Comparison of ENCODE assay signal across 19 cellular contexts in the genomic region with DNA sequence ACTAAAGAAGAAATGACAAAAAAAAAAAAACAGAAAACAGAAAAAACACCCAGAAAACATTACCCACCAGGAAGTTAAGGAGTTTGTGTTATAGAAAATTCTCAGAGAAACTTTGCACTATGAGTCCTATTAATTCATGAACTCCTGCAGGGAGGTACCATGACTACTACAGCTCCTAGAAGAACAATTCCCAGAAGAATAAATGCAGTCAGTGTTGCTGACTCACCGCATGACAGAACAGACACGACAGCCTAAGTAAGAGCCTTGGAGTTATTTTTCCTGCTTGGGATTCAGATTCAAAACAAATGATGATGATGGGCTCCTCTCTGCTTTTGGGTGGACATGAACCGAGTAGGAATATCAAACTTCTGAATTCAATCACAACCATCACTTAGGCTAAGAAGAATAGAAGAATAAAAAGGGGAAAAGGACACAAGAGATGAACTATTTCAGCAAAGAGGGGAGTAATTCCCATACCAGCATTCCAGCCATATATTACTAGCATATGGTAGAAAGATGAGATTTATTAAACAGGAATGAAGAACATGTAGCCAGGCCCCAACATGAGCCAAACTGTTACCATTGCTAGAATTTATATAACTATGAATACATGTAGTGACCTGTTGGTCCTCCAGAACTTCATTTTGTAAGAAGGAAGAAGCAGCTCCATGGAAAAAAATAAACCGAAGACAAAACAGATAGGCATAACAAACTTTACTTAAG.
A peak's percentile ranks its signal among the peaks of the same experiment; 100 is the strongest.
DNase-seq lines count a peak whose midpoint lies in the region; ATAC-seq, FAIRE-seq and TF ChIP-seq lines count a peak whose summit lies in the region.
"Had no signal": no experiment of that assay in that cellular context is flagged by ENCODE, and none has a peak within 500 bp of the region (broad histone marks: within the 10 kb centered on the region; RNA-seq: fewer than 3 reads in every experiment).

No MANE protein-coding gene starts in this region.

- H3K4me1 ChIP-seq in foreskin keratinocyte = peaks cover 6% of the 10 kb centered on the region
- H3K4me1 ChIP-seq: HAP-1 had no signal

- H3K4me3 ChIP-seq in astrocyte of the spinal cord (ENCODE audit: low read depth, low read length) = no peak overlapping the region
- H3K4me3 ChIP-seq: ascending aorta, HAP-1 had no signal

- no peaks in the 10 kb centered on the region for H3K27me3 ChIP-seq in foreskin keratinocyte
- H3K27me3 ChIP-seq: ascending aorta had no signal

- DNase-seq in DMS 273 (lab: John Stamatoyannopoulos, UW; ENCODE audit: unreplicated experiment) (peak; percentile 4), DMS 273 treated with DMSO at 0.1 percent for 48 hours (lab: John Stamatoyannopoulos, UW) (no peak), astrocyte of the spinal cord (ENCODE audit: low read depth, low spot score) (peak; percentile 89), foreskin keratinocyte (peak; percentile 68 to 84), urothelium cell line (ENCODE audit: low spot score) (peak; percentile 37), mesenteric fat pad (ENCODE audit: low spot score) (no peak)
- DNase-seq in activated CD4-positive, alpha-beta T cell treated with anti-CD3 and anti-CD28 coated beads for 4 hours = no peak
- DNase-seq: activated T-cell treated with anti-CD3 and anti-CD28 coated beads, Interleukin-2, amount 50 U/mL, for 72 hours; COR-L47; effector memory CD8-positive, alpha-beta T cell; hippocampal formation; NCI-H1694 treated with DMSO at 0.1 percent for 48 hours; NCI-H526; small intestine had no signal

- no peak for TF ChIP-seq CTCF in astrocyte of the spinal cord (IDR thresholded peaks at IDR 0.05; ENCODE audit: low read depth, low read length)
- no peak for TF ChIP-seq CTCF in foreskin keratinocyte (conservative IDR thresholded peaks at IDR 0.05)

- H3K27ac ChIP-seq in foreskin keratinocyte = no peak overlapping the region
- H3K27ac ChIP-seq: 22Rv1, ascending aorta had no signal

- in situ Hi-C loops in astrocyte of the spinal cord (cut with HindIII; ENCODE audit: low sequenced_read_pairs) = no loop called here

- ATAC-seq in foreskin keratinocyte = peak; percentile 97
- ATAC-seq in GM18870 (IDR thresholded peaks at IDR 0.05; ENCODE audit: unreplicated experiment) = no peak
- ATAC-seq: activated T-cell treated with anti-CD3 and anti-CD28 coated beads, Interleukin-2, amount 50 U/mL, for 72 hours; effector memory CD8-positive, alpha-beta T cell had no signal

- no peak for FAIRE-seq in urothelium cell line (lab: Jason Lieb, UNC)
- FAIRE-seq: RCC 7860, small intestine had no signal

Comparison
In these comparisons a context has a peak if more than half of its experiments do, and no peak if none do; other contexts are left out.
1. DNase-seq: peak in DMS 273 (single experiment), astrocyte of the spinal cord (single experiment), foreskin keratinocyte (2 of 2) and urothelium cell line (single experiment); none in DMS 273 treated with DMSO at 0.1 percent for 48 hours (single experiment), activated CD4-positive, alpha-beta T cell treated with anti-CD3 and anti-CD28 coated beads for 4 hours (0 of 2) and mesenteric fat pad (single experiment).